27 cellular contexts compared by ENCODE assay signal in genomic region chr17:63285566-63285965, GRCh38.
DNase-seq lines count a peak whose midpoint lies in the region; FAIRE-seq and TF ChIP-seq lines count a peak whose summit lies in the region.
"Had no signal": no experiment of that assay in that cellular context is flagged by ENCODE, and none has a peak within 500 bp of the region (broad histone marks: within the 10 kb centered on the region; RNA-seq: fewer than 3 reads in every experiment).

No MANE protein-coding gene starts in this region.

- H3K4me1 ChIP-seq in breast epithelium = no peaks in the 10 kb centered on the region
- peaks cover 4% of the 10 kb centered on the region for H3K4me1 ChIP-seq in astrocyte (ENCODE audit: insufficient read depth, low read length)
- H3K4me1 ChIP-seq in mammary epithelial cell (ENCODE audit: insufficient read depth, low read length) = peaks cover 6% of the 10 kb centered on the region
- H3K4me1 ChIP-seq: A549, BE2C had no signal

- BruUV-seq in MCF 10A (replicated peaks; lab: Mats Ljungman, UMichigan) = no TSS peak
- BruUV-seq in mammary epithelial cell (replicated peaks; lab: Mats Ljungman, UMichigan) = no TSS peak

- no peaks in the 10 kb centered on the region for H3K36me3 ChIP-seq in breast epithelium
- no peaks in the 10 kb centered on the region for H3K36me3 ChIP-seq in astrocyte (ENCODE audit: insufficient read depth, low read length)
- no peaks in the 10 kb centered on the region for H3K36me3 ChIP-seq in mammary epithelial cell (ENCODE audit: insufficient read depth, low read length)
- H3K36me3 ChIP-seq in H7 (replicated peaks; ENCODE audit: control insufficient read depth, insufficient read depth, low read length) = no peaks in the 10 kb centered on the region

- H3K79me2 ChIP-seq in astrocyte (ENCODE audit: insufficient read depth, low read length) (peaks cover 22% of the 10 kb centered on the region), mammary epithelial cell (ENCODE audit: insufficient read depth, low read length) (peaks cover 42% of the 10 kb centered on the region)

- in situ Hi-C loops in mammary epithelial cell (cut with MboI; ENCODE audit: low sequenced_read_pairs in 2 of 2) = no loop called here

- POLR2A ChIA-PET in MCF 10A (lab: Yijun Ruan, JAX) = interaction anchor here (1.3 kb wide), 1 partner anchor 10 kb away, joined by 3 read pairs; no protein-coding TSS in a partner anchor

- H4K20me1 ChIP-seq in astrocyte (ENCODE audit: insufficient read depth, low read length) = no peaks in the 10 kb centered on the region
- no peaks in the 10 kb centered on the region for H4K20me1 ChIP-seq in mammary epithelial cell (ENCODE audit: insufficient read depth, low read length)
- H4K20me1 ChIP-seq: BLaER1 treated with 17β-estradiol and CSF1 and Interleukin-3, amounts not matched to agents 10 nM and 100 nM had no signal

- H3K4me3 Mint-ChIP-seq in MCF 10A (ENCODE audit: unreplicated experiment) (no peak overlapping the region), astrocyte (ENCODE audit: unreplicated experiment) (no peak overlapping the region)
- H3K4me3 Mint-ChIP-seq: CD14-positive monocyte; CD4-positive, alpha-beta T cell; CD8-positive, alpha-beta memory T cell; H9 had no signal

- H2AFZ ChIP-seq in astrocyte (ENCODE audit: low read depth, low read length) (no peak overlapping the region), mammary epithelial cell (ENCODE audit: low read depth, low read length) (no peak overlapping the region)
- H2AFZ ChIP-seq: GM23248 had no signal

- 76% methylated on average over 4 of the region's 4 CpGs for WGBS in mammary epithelial cell (ENCODE audit: low coverage, missing lambda C conversion rate)

- H3K4me2 ChIP-seq in astrocyte (ENCODE audit: low read length) = no peak overlapping the region
- H3K4me2 ChIP-seq in mammary epithelial cell (ENCODE audit: insufficient read depth, low read depth, low read length) = no peak overlapping the region
- H3K4me2 ChIP-seq: A549; BLaER1 treated with 17β-estradiol and CSF1 and Interleukin-3, amounts not matched to agents 10 nM and 100 nM had no signal

- no peak for TF ChIP-seq CTCF in MCF 10A (IDR thresholded peaks at IDR 0.05; ENCODE audit: unreplicated experiment)
- TF ChIP-seq CTCF in breast epithelium (IDR thresholded peaks at IDR 0.05) = no peak
- no peak for TF ChIP-seq CTCF in astrocyte (IDR thresholded peaks at IDR 0.05; ENCODE audit: insufficient read depth, low read depth, low read length)
- TF ChIP-seq CTCF in mammary epithelial cell (conservative IDR thresholded peaks at IDR 0.05 in 1 of 2, IDR thresholded peaks at IDR 0.05 in 1 of 2; ENCODE audit: extremely low read depth in 1 of 2, insufficient read depth in 1 of 2, low read depth in 1 of 2, low read length in 2 of 2) = no peak

- no peak for FAIRE-seq in astrocyte (lab: Jason Lieb, UNC)
- FAIRE-seq: A549, D721Med, GM12878, GM19239, H1 had no signal

- no peak overlapping the region for H3K27ac Mint-ChIP-seq in MCF 10A (ENCODE audit: low read depth, unreplicated experiment)
- no peak overlapping the region for H3K27ac Mint-ChIP-seq in astrocyte (ENCODE audit: unreplicated experiment)
- H3K27ac Mint-ChIP-seq: CD14-positive monocyte; CD4-positive, alpha-beta T cell; CD8-positive, alpha-beta memory T cell; H9 had no signal

- intact Hi-C loops in MCF 10A (cut with micrococcal nuclease) (no loop called here), breast epithelium (cut with DNase I; ENCODE audit: low total_unique reads) (no loop called here), mammary epithelial cell (cut with micrococcal nuclease) (no loop called here)

- H3K27me3 ChIP-seq in breast epithelium (no peaks in the 10 kb centered on the region), astrocyte (ENCODE audit: insufficient read depth, low read length) (no peaks in the 10 kb centered on the region), mammary epithelial cell (ENCODE audit: insufficient read depth, low read length) (no peaks in the 10 kb centered on the region), H7 (ENCODE audit: control insufficient read depth, insufficient read depth, low read length) (no peaks in the 10 kb centered on the region)
- H3K27me3 ChIP-seq: BE2C; BLaER1 treated with 17β-estradiol and CSF1 and Interleukin-3, amounts not matched to agents 10 nM and 100 nM had no signal

- CTCF ChIA-PET in MCF 10A (lab: Yijun Ruan, JAX) = no interaction called here
- CTCF ChIA-PET in mammary epithelial cell (lab: Charles Lee; ENCODE audit: low non-redundant PET) = no interaction called here

- peak; percentile 33 for DNase-seq in MCF 10A (ENCODE audit: unreplicated experiment)
- no peak for DNase-seq in breast epithelium (ENCODE audit: low spot score in 2 of 2)
- DNase-seq in astrocyte (ENCODE audit: low read depth) = peak; percentile 74
- peak; percentile 85 for DNase-seq in mammary epithelial cell
- no peak for DNase-seq in NCI-H2227 (lab: John Stamatoyannopoulos, UW; ENCODE audit: unreplicated experiment)
- no peak for DNase-seq in H7
- no peak for DNase-seq in activated CD4-positive, CD25-positive, alpha-beta regulatory T cell (lab: John Stamatoyannopoulos, UW)
- DNase-seq in activated CD4-positive, alpha-beta T cell treated with anti-CD3 and anti-CD28 coated beads, Interleukin-2, amount 50 U/mL, for 4 hours = no peak
- DNase-seq: ACHN; AML-193; BE2C; CD4-positive, alpha-beta T cell; CD8-positive, alpha-beta memory T cell; DMS 273 treated with DMSO at 0.1 percent for 48 hours; DMS79; EL; GDM1; GM23248; H9 had no signal

- H3K9me3 ChIP-seq in breast epithelium (peaks cover 9 to 31% of the 10 kb centered on the region in 2 donors), astrocyte (ENCODE audit: insufficient read depth, low read depth, low read length) (no peaks in the 10 kb centered on the region), mammary epithelial cell (replicated peaks; ENCODE audit: insufficient read depth, low read length) (peaks cover 4% of the 10 kb centered on the region)
- H3K9me3 ChIP-seq: BE2C had no signal

- dilution Hi-C loops in mammary epithelial cell (cut with HindIII; ENCODE audit: low sequenced_read_pairs) = no loop called here

- no peak overlapping the region for H3K27ac ChIP-seq in breast epithelium
- H3K27ac ChIP-seq in astrocyte (ENCODE audit: low read depth, low read length) = peak overlapping the region; percentile 57
- no peak overlapping the region for H3K27ac ChIP-seq in mammary epithelial cell (ENCODE audit: insufficient read depth, low read depth, low read length)
- H3K27ac ChIP-seq: 22Rv1; A549; BLaER1 treated with 17β-estradiol and CSF1 and Interleukin-3, amounts not matched to agents 10 nM and 100 nM; GM23248 had no signal

- peaks cover 38% of the 10 kb centered on the region for H3K9me3 Mint-ChIP-seq in MCF 10A (ENCODE audit: unreplicated experiment)
- peaks cover 8% of the 10 kb centered on the region for H3K9me3 Mint-ChIP-seq in astrocyte (ENCODE audit: unreplicated experiment)

- H3K36me3 Mint-ChIP-seq in MCF 10A (ENCODE audit: insufficient read depth, unreplicated experiment) (peaks cover 11% of the 10 kb centered on the region), astrocyte (ENCODE audit: low read depth, unreplicated experiment) (peaks cover 25% of the 10 kb centered on the region)

- no peaks in the 10 kb centered on the region for H3K27me3 Mint-ChIP-seq in MCF 10A (ENCODE audit: insufficient read depth, unreplicated experiment)
- H3K27me3 Mint-ChIP-seq in astrocyte (ENCODE audit: low read depth, unreplicated experiment) = no peaks in the 10 kb centered on the region
- H3K27me3 Mint-ChIP-seq: CD4-positive, alpha-beta T cell; CD8-positive, alpha-beta memory T cell had no signal

- H3K9ac ChIP-seq in astrocyte (ENCODE audit: low read length) (peak overlapping the region; percentile 7), mammary epithelial cell (ENCODE audit: insufficient read depth, low read length) (no peak overlapping the region)
- H3K9ac ChIP-seq: BLaER1 treated with 17β-estradiol and CSF1 and Interleukin-3, amounts not matched to agents 10 nM and 100 nM; GM23248 had no signal

- H3K4me1 Mint-ChIP-seq in MCF 10A (ENCODE audit: insufficient read depth, unreplicated experiment) (peaks cover 5% of the 10 kb centered on the region), astrocyte (ENCODE audit: low read depth, unreplicated experiment) (peaks cover 1% of the 10 kb centered on the region)
- H3K4me1 Mint-ChIP-seq: CD8-positive, alpha-beta memory T cell had no signal

- TF ChIP-seq POLR2A in breast epithelium (IDR thresholded peaks at IDR 0.05) = no peak

- no peak overlapping the region for H3K4me3 ChIP-seq in breast epithelium
- no peak overlapping the region for H3K4me3 ChIP-seq in astrocyte (ENCODE audit: insufficient read depth, low read depth, low read length)
- no peak overlapping the region for H3K4me3 ChIP-seq in mammary epithelial cell (replicated peaks in 1 of 3; ENCODE audit: insufficient read depth in 1 of 3, low read depth in 2 of 3, low read length in 3 of 3)
- H3K4me3 ChIP-seq in H7 (ENCODE audit: insufficient read depth, low read depth, low read length) = no peak overlapping the region
- H3K4me3 ChIP-seq: A549; BLaER1 treated with 17β-estradiol and CSF1 and Interleukin-3, amounts not matched to agents 10 nM and 100 nM; GM12878; GM23248 had no signal

Comparison
In these comparisons a context has a peak if more than half of its experiments do, and no peak if none do; other contexts are left out.
1. DNase-seq: peak in MCF 10A (single experiment), astrocyte (single experiment) and mammary epithelial cell (single experiment); none in breast epithelium (0 of 2), NCI-H2227 (single experiment), H7 (single experiment), activated CD4-positive, CD25-positive, alpha-beta regulatory T cell (0 of 4) and activated CD4-positive, alpha-beta T cell treated with anti-CD3 and anti-CD28 coated beads, Interleukin-2, amount 50 U/mL, for 4 hours (0 of 2).